Comparison of ENCODE assay signal across 35 cellular contexts in genomic region chr22:44576311-44577260, GRCh38.
DNase-seq lines count a peak whose midpoint lies in the region; ATAC-seq, FAIRE-seq and TF ChIP-seq lines count a peak whose summit lies in the region.
"Had no signal": no experiment of that assay in that cellular context is flagged by ENCODE, and none has a peak within 500 bp of the region (broad histone marks: within the 10 kb centered on the region; RNA-seq: fewer than 3 reads in every experiment).

No MANE protein-coding gene starts in this region.

- H3K4me1 ChIP-seq in Panc1 (ENCODE audit: control insufficient read depth, insufficient read depth, low read length) = no peaks in the 10 kb centered on the region; the same call in 1 of the 2 replicates
- H3K4me1 ChIP-seq in sigmoid colon = no peaks in the 10 kb centered on the region
- peaks cover 0 to 9% of the 10 kb centered on the region in 2 donors for H3K4me1 ChIP-seq in right atrium auricular region
- H3K4me1 ChIP-seq: Caco-2, foreskin keratinocyte had no signal

- TF ChIP-seq CTCF in Panc1 (IDR thresholded peaks at IDR 0.05) = no peak
- TF ChIP-seq CTCF in sigmoid colon (IDR thresholded peaks at IDR 0.05) = no peak
- no peak for TF ChIP-seq CTCF in D721Med (IDR thresholded peaks at IDR 0.05; ENCODE audit: insufficient read depth, missing control alignments)
- no peak for TF ChIP-seq CTCF in right atrium auricular region (IDR thresholded peaks at IDR 0.05)

- no peak for TF ChIP-seq EP300 in sigmoid colon (IDR thresholded peaks at IDR 0.05)

- intact Hi-C loops in Panc1 (cut with micrococcal nuclease; ENCODE audit: unreplicated experiment) = no loop called here
- intact Hi-C loops in sigmoid colon (cut with DNase I) = no loop called here

- BruUV-seq in Panc1 (replicated peaks; lab: Mats Ljungman, UMichigan) = no TSS peak

- CTCF ChIA-PET in Panc1 (lab: Charles Lee) = no interaction called here

- H3K4me3 ChIP-seq in Panc1 (ENCODE audit: low read depth in 2 of 2, low read length in 2 of 2) (no peak overlapping the region), sigmoid colon (no peak overlapping the region), right atrium auricular region (no peak overlapping the region)
- H3K4me3 ChIP-seq: esophagus squamous epithelium, heart left ventricle had no signal

- DNase-seq in activated CD4-positive, CD25-positive, alpha-beta regulatory T cell treated with anti-CD3 and anti-CD28 coated beads, Interleukin-2, amount 50 U/mL, for 72 hours = peak; percentile 17
- DNase-seq in Panc1 (ENCODE audit: low read depth, low spot score) = no peak
- peak; percentile 19 for DNase-seq in left lobe of liver (ENCODE audit: low spot score)
- DNase-seq in sigmoid colon = peak; percentile 59
- no peak for DNase-seq in D721Med (ENCODE audit: insufficient read length, low spot score)
- DNase-seq in right atrium auricular region (ENCODE audit: low spot score) = no peak
- DNase-seq: activated CD4-positive, alpha-beta T cell treated with anti-CD3 and anti-CD28 coated beads for 48 hours; activated naive CD4-positive, alpha-beta T cell treated with anti-CD3 and anti-CD28 coated beads for 36 hours; amniotic stem cell; Caco-2; cerebellar nuclear complex; DND-41; esophagus squamous epithelium; foreskin keratinocyte; GF-D8; HFFc6; KBM-7; NCI-H1092 treated with DMSO at 0.1 percent for 48 hours; NCI-H2029 treated with DMSO at 0.1 percent for 48 hours; NCI-H524 treated with DMSO at 0.1 percent for 48 hours; NK-92 treated with Interleukin-12 subunit alpha and Interleukin-12 subunit beta, amount 100 ng/mL, for 24 hours; occipital lobe; PC-3; SHP77 treated with DMSO at 0.1 percent for 48 hours; stimulated activated CD4-positive, alpha-beta T cell treated with anti-CD3 and anti-CD28 coated beads, Interleukin-15, amount 100 ng/mL, for 24 hours; T-helper 2 cell; trophoblast cell had no signal

- TF ChIP-seq POLR2A in sigmoid colon (IDR thresholded peaks at IDR 0.05) = no peak

- no peak for ATAC-seq in activated CD4-positive, CD25-positive, alpha-beta regulatory T cell treated with anti-CD3 and anti-CD28 coated beads, Interleukin-2, amount 50 U/mL, for 24 hours
- ATAC-seq in Panc1 (peak; percentile 37), left lobe of liver (no peak), HG02870 (IDR thresholded peaks at IDR 0.05; ENCODE audit: unreplicated experiment) (no peak)
- ATAC-seq: foreskin keratinocyte; heart left ventricle; naive thymus-derived CD8-positive, alpha-beta T cell; PC-3 had no signal

- 71 to 85% methylated on average over 15 of the region's 15 CpGs for WGBS in sigmoid colon, 2 donors

- H3K9me3 ChIP-seq in Panc1 (ENCODE audit: control insufficient read depth, insufficient read depth, low read depth, low read length) (no peaks in the 10 kb centered on the region), sigmoid colon (no peaks in the 10 kb centered on the region), right atrium auricular region (no peaks in the 10 kb centered on the region)
- H3K9me3 ChIP-seq: Caco-2, esophagus squamous epithelium, heart left ventricle had no signal

- H3K27ac ChIP-seq in Panc1 (ENCODE audit: low read length) = no peak overlapping the region
- H3K27ac ChIP-seq in sigmoid colon = no peak overlapping the region
- H3K27ac ChIP-seq in right atrium auricular region = no peak overlapping the region
- H3K27ac ChIP-seq: C4-2B, esophagus squamous epithelium, foreskin keratinocyte, heart left ventricle, HL-60 had no signal

- in situ Hi-C loops in Panc1 (cut with HindIII; ENCODE audit: low pct_unique_long_range_greater_than_20kb, low sequenced_read_pairs) = no loop called here

- H3K27me3 ChIP-seq in Panc1 (ENCODE audit: control insufficient read depth, insufficient read depth, low read length) = no peaks in the 10 kb centered on the region
- peaks cover 0 to 8% (median 0%) of the 10 kb centered on the region in 3 donors for H3K27me3 ChIP-seq in sigmoid colon
- no peaks in the 10 kb centered on the region for H3K27me3 ChIP-seq in right atrium auricular region

- POLR2A ChIA-PET in Panc1 (lab: Charles Lee) = no interaction called here

- no peaks in the 10 kb centered on the region for H3K36me3 ChIP-seq in Panc1 (ENCODE audit: control insufficient read depth, insufficient read depth, low read length)
- H3K36me3 ChIP-seq in sigmoid colon = no peaks in the 10 kb centered on the region
- H3K36me3 ChIP-seq in right atrium auricular region = no peaks in the 10 kb centered on the region
- H3K36me3 ChIP-seq: esophagus squamous epithelium, heart left ventricle had no signal

- no peak for FAIRE-seq in D721Med (lab: Jason Lieb, UNC)
- FAIRE-seq: endometrium, keratinocyte had no signal

Comparison
In these comparisons a context has a peak if more than half of its experiments do, and no peak if none do; other contexts are left out.
1. DNase-seq: peak in activated CD4-positive, CD25-positive, alpha-beta regulatory T cell treated with anti-CD3 and anti-CD28 coated beads, Interleukin-2, amount 50 U/mL, for 72 hours (single experiment), left lobe of liver (single experiment) and sigmoid colon (single experiment); none in Panc1 (single experiment), D721Med (single experiment) and right atrium auricular region (single experiment).